Comparison of ENCODE assay signal across 9 cellular contexts in genomic region chr14:23556700-23557440, GRCh38. TPM values are rescaled to one million over a fixed set of nuclear protein-coding genes. Genes with fewer than 3 reads are reported as not detected.
DNase-seq lines count a peak whose midpoint lies in the region; ATAC-seq and TF ChIP-seq lines count a peak whose summit lies in the region.
"Had no signal": no experiment of that assay in that cellular context is flagged by ENCODE, and none has a peak within 500 bp of the region (broad histone marks: within the 10 kb centered on the region; RNA-seq: fewer than 3 reads in every experiment).

No MANE protein-coding gene starts in this region.

- H3K9me3 Mint-ChIP-seq in activated naive CD8-positive, alpha-beta T cell treated with anti-CD3 and anti-CD28 coated beads, Interleukin-2, amount 50 U/mL, for 24 hours = no peaks in the 10 kb centered on the region

- H3K36me3 ChIP-seq in left ventricle myocardium inferior (peaks cover 20% of the 10 kb centered on the region), liver (ENCODE audit: control insufficient read depth in 4 of 4, insufficient read depth in 3 of 4, low read depth in 1 of 4, low read length in 3 of 4) (peaks cover 3 to 15% (median 8%) of the 10 kb centered on the region in 4 donors), upper lobe of left lung (peaks cover 0 to 37% (median 25%) of the 10 kb centered on the region in 4 donors)

- H3K4me3 ChIP-seq in left ventricle myocardium inferior (peak overlapping the region; percentile 80), liver (ENCODE audit: low read depth in 1 of 3, low read length in 3 of 3) (peak overlapping the region; percentile 59 to 84 (median 75)), upper lobe of left lung (peak overlapping the region in 3 of 4 donors; percentile 73 to 92 (median 77))

- H3K4me1 ChIP-seq in left ventricle myocardium inferior (peaks cover 38% of the 10 kb centered on the region), liver (ENCODE audit: control insufficient read depth in 4 of 4, insufficient read depth in 4 of 4, low read length in 3 of 4) (peaks cover 4 to 17% (median 15%) of the 10 kb centered on the region in 4 donors), upper lobe of left lung (peaks cover 18 to 27% (median 21%) of the 10 kb centered on the region in 4 donors)

- no peaks in the 10 kb centered on the region for H3K9me3 ChIP-seq in left ventricle myocardium inferior (replicated peaks)
- H3K9me3 ChIP-seq in liver (ENCODE audit: control insufficient read depth in 4 of 4, low read length in 3 of 4) = no peaks in the 10 kb centered on the region
- no peaks in the 10 kb centered on the region for H3K9me3 ChIP-seq in upper lobe of left lung

- H3K27ac Mint-ChIP-seq in activated naive CD8-positive, alpha-beta T cell treated with anti-CD3 and anti-CD28 coated beads, Interleukin-2, amount 50 U/mL, for 24 hours = peak overlapping the region; percentile 95

- peak overlapping the region; percentile 40 to 80 for H3K9ac ChIP-seq in liver (ENCODE audit: low read depth in 1 of 2, low read length in 2 of 2)

- intact Hi-C loops in left ventricle myocardium inferior (cut with micrococcal nuclease) = no loop called here
- intact Hi-C loops in cardiac septum (cut with DNase I) = loop anchor here (2.0 to 10.0 kb wide), 3 partner anchors 88 to 462 kb away; partner anchors contain the start of genes ACIN1, C14orf119, NGDN and PPP1R3E

- peaks cover 42% of the 10 kb centered on the region for H3K4me1 Mint-ChIP-seq in activated naive CD8-positive, alpha-beta T cell treated with anti-CD3 and anti-CD28 coated beads, Interleukin-2, amount 50 U/mL, for 24 hours

- H3K27me3 ChIP-seq in left ventricle myocardium inferior (ENCODE audit: low read depth) (no peaks in the 10 kb centered on the region), liver (ENCODE audit: control insufficient read depth in 4 of 4, insufficient read depth in 4 of 4, low read length in 3 of 4) (no peaks in the 10 kb centered on the region), upper lobe of left lung (no peaks in the 10 kb centered on the region)

- H3K4me3 Mint-ChIP-seq in activated naive CD8-positive, alpha-beta T cell treated with anti-CD3 and anti-CD28 coated beads, Interleukin-2, amount 50 U/mL, for 24 hours = peak overlapping the region; percentile 93

- DNase-seq in left ventricle myocardium inferior (no peak), cardiac septum (ENCODE audit: low spot score) (no peak), upper lobe of left lung (peak in 1 of 2 donors; percentile 47), iPS-NIHi7 (ENCODE audit: extremely low spot score) (no peak), NCI-H146 (lab: John Stamatoyannopoulos, UW) (no peak), NCI-H446 treated with DMSO at 0.1 percent for 48 hours (lab: John Stamatoyannopoulos, UW) (no peak)
- DNase-seq in activated naive CD8-positive, alpha-beta T cell treated with anti-CD3 and anti-CD28 coated beads, Interleukin-2, amount 50 U/mL, for 24 hours = no peak

- TF ChIP-seq CTCF in left ventricle myocardium inferior (IDR thresholded peaks at IDR 0.05; ENCODE audit: borderline replicate concordance) (no peak), liver (IDR thresholded peaks at IDR 0.05; ENCODE audit: low read depth, low read length, missing input control) (no peak), upper lobe of left lung (IDR thresholded peaks at IDR 0.05) (no peak)

- no peak for TF ChIP-seq EP300 in upper lobe of left lung (IDR thresholded peaks at IDR 0.05)

- H3K27ac ChIP-seq in left ventricle myocardium inferior (replicated peaks) (peak overlapping the region; percentile 97), liver (ENCODE audit: low read depth in 1 of 2, low read length in 2 of 2) (peak overlapping the region; percentile 89 to 99), upper lobe of left lung (peak overlapping the region; percentile 88 to 99 (median 98))

- ATAC-seq in activated naive CD8-positive, alpha-beta T cell treated with anti-CD3 and anti-CD28 coated beads, Interleukin-2, amount 50 U/mL, for 24 hours = no peak
- ATAC-seq in upper lobe of left lung (ENCODE audit: low FRiP score in 2 of 2) = no peak

- H3K27me3 Mint-ChIP-seq in activated naive CD8-positive, alpha-beta T cell treated with anti-CD3 and anti-CD28 coated beads, Interleukin-2, amount 50 U/mL, for 24 hours = no peaks in the 10 kb centered on the region

- WGBS in liver = 57% methylated on average over 17 of the region's 17 CpGs
- 53 to 64% methylated on average over 12 to 16 of the region's 17 CpGs for WGBS in upper lobe of left lung, 2 donors

- no peak for TF ChIP-seq RAD21 in liver (IDR thresholded peaks at IDR 0.05)

- peaks cover 16% of the 10 kb centered on the region for H3K36me3 Mint-ChIP-seq in activated naive CD8-positive, alpha-beta T cell treated with anti-CD3 and anti-CD28 coated beads, Interleukin-2, amount 50 U/mL, for 24 hours (ENCODE audit: low read depth)

- TF ChIP-seq POLR2A in upper lobe of left lung (IDR thresholded peaks at IDR 0.05) = no peak

TF ChIP-seq in liver, 16 proteins besides CTCF, POLR2A, EP300 and RAD21:
- TF ChIP-seq ZBTB33 (IDR thresholded peaks at IDR 0.05) (no peak), JUND (IDR thresholded peaks at IDR 0.05) (no peak), HNF4G (IDR thresholded peaks at IDR 0.05) (no peak), NR2F2 (IDR thresholded peaks at IDR 0.05) (no peak), TAF1 (conservative IDR thresholded peaks at IDR 0.05) (no peak), ATF3 (IDR thresholded peaks at IDR 0.05) (no peak), FOXA2 (IDR thresholded peaks at IDR 0.05) (no peak), RXRA (IDR thresholded peaks at IDR 0.05) (no peak), YY1 (IDR thresholded peaks at IDR 0.05) (no peak), MAX (IDR thresholded peaks at IDR 0.05) (no peak), EGR1 (IDR thresholded peaks at IDR 0.05; ENCODE audit: low read depth in 2 of 2) (no peak), GABPA (IDR thresholded peaks at IDR 0.05 in 1 of 2, conservative IDR thresholded peaks at IDR 0.05 in 1 of 2) (no peak), HNF4A (conservative IDR thresholded peaks at IDR 0.05) (no peak), REST (IDR thresholded peaks at IDR 0.05) (no peak), SP1 (IDR thresholded peaks at IDR 0.05) (no peak)

RNA-seq across cellular contexts. Expression of gene THTPA, which starts 0.8 kb away (rescaled TPM):
- 17.2 TPM for total RNA-seq in left ventricle myocardium inferior
- 17.5 TPM for total RNA-seq in cardiac septum
- total RNA-seq in liver = 10 to 100 TPM in 1 of 2 donors, 1 to 10 TPM in 1; 7.3 to 19.8 TPM
- 10 to 100 TPM in 1 of 2 donors, 1 to 10 TPM in 1; 9.6 to 10.2 TPM for polyA plus RNA-seq in liver
- total RNA-seq in upper lobe of left lung = 10 to 100 TPM; 16.7 to 27.2 (median 20.4) TPM

RNA-seq across cellular contexts. Expression of gene ZFHX2, which starts 5.3 kb away (rescaled TPM):
- total RNA-seq in left ventricle myocardium inferior (0.74 TPM), cardiac septum (1.3 TPM), liver (under 1 TPM; 0.08 to 0.14 TPM), upper lobe of left lung (1 to 10 TPM; 1.7 to 6.3 (median 3.0) TPM)
- polyA plus RNA-seq in liver = under 1 TPM; 0.06 to 0.12 TPM

RNA-seq across cellular contexts. Expression of gene AP1G2, which starts 10.7 kb away (rescaled TPM):
- total RNA-seq in left ventricle myocardium inferior (10.4 TPM), cardiac septum (12.8 TPM), liver (10 to 100 TPM; 14.8 to 19.7 TPM), upper lobe of left lung (100 to 1,000 TPM in 5 of 6 donors, 10 to 100 TPM in 1; 73.9 to 418 (median 140) TPM)
- 10 to 100 TPM; 12.4 to 26.6 TPM for polyA plus RNA-seq in liver

RNA-seq across cellular contexts. Expression of gene JPH4, which starts 21.7 kb away (rescaled TPM):
- total RNA-seq in left ventricle myocardium inferior (0.19 TPM), cardiac septum (0.19 TPM), liver (under 1 TPM; 0.08 to 0.23 TPM), upper lobe of left lung (1 to 10 TPM in 5 of 6 donors, under 1 TPM in 1; 0.69 to 6.5 (median 2.5) TPM)
- under 1 TPM; 0.07 to 0.24 TPM for polyA plus RNA-seq in liver
- total RNA-seq: glomerular endothelial cell had no signal
